ENCODE assay signal across 13 cellular contexts in genomic region chr10:49298666-49298989, GRCh38. TPM values are rescaled to one million over a fixed set of nuclear protein-coding genes. Genes with fewer than 3 reads are reported as not detected.
A peak's percentile ranks its signal among the peaks of the same experiment; 100 is the strongest.
DNase-seq lines count a peak whose midpoint lies in the region; ATAC-seq and TF ChIP-seq lines count a peak whose summit lies in the region.
"Had no signal": no experiment of that assay in that cellular context is flagged by ENCODE, and none has a peak within 500 bp of the region (broad histone marks: within the 10 kb centered on the region; RNA-seq: fewer than 3 reads in every experiment).

No MANE protein-coding gene starts in this region.

- H2BK5ac ChIP-seq in neuronal stem cell (ENCODE audit: low read length), result no peak overlapping the region

- H2AK5ac ChIP-seq in neuronal stem cell (ENCODE audit: low read depth, low read length), result no peak overlapping the region

- no peak overlapping the region for H2BK120ac ChIP-seq in neuronal stem cell (ENCODE audit: low read depth, low read length)

- no peak overlapping the region for H2BK15ac ChIP-seq in neuronal stem cell (ENCODE audit: low read length)

- H3K36me3 ChIP-seq in SJCRH30 (peaks cover 3% of the 10 kb centered on the region; the same call in 1 of the 2 replicates), cardiac muscle cell (no peaks in the 10 kb centered on the region), neuronal stem cell (replicated peaks in 1 of 2; ENCODE audit: control insufficient read depth in 2 of 2, insufficient read depth in 2 of 2, low read length in 2 of 2) (no peaks in the 10 kb centered on the region)
- H3K36me3 ChIP-seq: vagina had no signal

- peak; percentile 48 for DNase-seq in AG08395 (ENCODE audit: low spot score)
- DNase-seq in SJCRH30, result peak; percentile 50 to 67
- peak; percentile 32 to 81 for DNase-seq in cardiac muscle cell (ENCODE audit: low read depth in 1 of 2, low spot score in 1 of 2)
- DNase-seq in neuronal stem cell (ENCODE audit: low spot score), result no peak
- DNase-seq in dedifferentiated amniotic fluid mesenchymal stem cell (ENCODE audit: extremely low spot score), result no peak
- DNase-seq in NCI-H1417 treated with DMSO at 0.1 percent for 48 hours (lab: John Stamatoyannopoulos, UW), result no peak
- DNase-seq: ACHN; effector memory CD4-positive, alpha-beta T cell; nucleus accumbens had no signal

- no peak overlapping the region for H3K18ac ChIP-seq in neuronal stem cell (ENCODE audit: low read length)

- peak overlapping the region; percentile 75 for H3K4me3 ChIP-seq in SJCRH30
- peak overlapping the region; percentile 10 for H3K4me3 ChIP-seq in cardiac muscle cell
- H3K4me3 ChIP-seq in neuronal stem cell (ENCODE audit: low read length in 2 of 2), result no peak overlapping the region
- H3K4me3 ChIP-seq: vagina had no signal

- H3K79me1 ChIP-seq in neuronal stem cell (ENCODE audit: low read depth, low read length), result no peaks in the 10 kb centered on the region

- WGBS in neuronal stem cell (ENCODE audit: extremely low coverage in 2 of 2, insufficient read length in 2 of 2, insufficient replicate concordance in 1 of 2), 2 donors, result no CpG with 5 or more reads among the region's 11 CpGs

- ATAC-seq in GM19324 (IDR thresholded peaks at IDR 0.05; ENCODE audit: low FRiP score, unreplicated experiment), result no peak
- ATAC-seq in GM19397 (IDR thresholded peaks at IDR 0.05; ENCODE audit: unreplicated experiment), result no peak

- no peaks in the 10 kb centered on the region for H3K27me3 ChIP-seq in SJCRH30
- H3K27me3 ChIP-seq in cardiac muscle cell, result no peaks in the 10 kb centered on the region
- H3K27me3 ChIP-seq in neuronal stem cell (ENCODE audit: control insufficient read depth in 3 of 3, insufficient read depth in 3 of 3, low read depth in 1 of 3, low read length in 3 of 3), result peaks cover 0 to 5% (median 0%) of the 10 kb centered on the region in 3 experiments
- H3K27me3 ChIP-seq: vagina had no signal

- H3K4ac ChIP-seq in neuronal stem cell (ENCODE audit: low read length), result no peak overlapping the region

- no peak overlapping the region for H3K23ac ChIP-seq in neuronal stem cell (ENCODE audit: low read depth, low read length, poor library complexity)

- peak overlapping the region; percentile 92 for H3K27ac ChIP-seq in SJCRH30
- H3K27ac ChIP-seq in cardiac muscle cell, result peak overlapping the region; percentile 95
- no peak overlapping the region for H3K27ac ChIP-seq in neuronal stem cell (replicated peaks; ENCODE audit: low read length)
- H3K27ac ChIP-seq: vagina had no signal

- no peak overlapping the region for H4K8ac ChIP-seq in neuronal stem cell (ENCODE audit: low read depth, low read length)

- H3K9ac ChIP-seq in neuronal stem cell (ENCODE audit: low read depth, low read length, poor library complexity), result no peak overlapping the region

- no peak for TF ChIP-seq CTCF in cardiac muscle cell (IDR thresholded peaks at IDR 0.05; ENCODE audit: low read depth, low read length)

- no peak overlapping the region for H3K14ac ChIP-seq in neuronal stem cell (ENCODE audit: low read length)

- no peak overlapping the region for H3K4me2 ChIP-seq in neuronal stem cell (ENCODE audit: insufficient read depth, low read length, poor library complexity, severe bottlenecking)

- H4K91ac ChIP-seq in neuronal stem cell (ENCODE audit: low read depth, low read length, poor library complexity), result no peak overlapping the region

- H3K4me1 ChIP-seq in SJCRH30, result peaks cover 28% of the 10 kb centered on the region
- H3K4me1 ChIP-seq in cardiac muscle cell (ENCODE audit: low read depth), result peaks cover 50% of the 10 kb centered on the region
- peaks cover 0 to 27% of the 10 kb centered on the region in 2 donors for H3K4me1 ChIP-seq in neuronal stem cell (ENCODE audit: control insufficient read depth in 2 of 2, insufficient read depth in 1 of 2, low read depth in 1 of 2, low read length in 2 of 2)

- H3K9me3 ChIP-seq in SJCRH30 (replicated peaks) (no peaks in the 10 kb centered on the region), cardiac muscle cell (ENCODE audit: low read depth) (no peaks in the 10 kb centered on the region), neuronal stem cell (replicated peaks in 1 of 2; ENCODE audit: control insufficient read depth in 2 of 2, insufficient read depth in 1 of 2, low read depth in 1 of 2, low read length in 2 of 2) (no peaks in the 10 kb centered on the region)
- H3K9me3 ChIP-seq: vagina had no signal

- H2BK12ac ChIP-seq in neuronal stem cell (ENCODE audit: low read length), result peak overlapping the region; percentile 14

- no peak overlapping the region for H2AFZ ChIP-seq in neuronal stem cell (ENCODE audit: low read length)

RNA-seq across cellular contexts. Expression of gene C10orf71, which starts 0.3 kb away (rescaled TPM):
- total RNA-seq in SJCRH30 (2014; rRNA removed; shearing (Covaris generic)), result 4.5 and 6.6 TPM in 2 replicates
- 3.1 and 10.2 TPM in 2 replicates for total RNA-seq in cardiac muscle cell
- 4.0 and 9.8 TPM in 2 replicates for polyA plus RNA-seq in cardiac muscle cell
- polyA plus RNA-seq in neuronal stem cell (2013, experiment 1 of 2), result 0.01 TPM
- polyA plus RNA-seq in neuronal stem cell (2013, experiment 2 of 2), result 0.03 TPM
- total RNA-seq: lower leg skin, vagina had no signal

Comparison
In these comparisons a context has a peak if more than half of its experiments do, and no peak if none do; other contexts are left out.
1. DNase-seq: peak in AG08395 (single experiment), SJCRH30 (2 of 2) and cardiac muscle cell (2 of 2); none in neuronal stem cell (single experiment), dedifferentiated amniotic fluid mesenchymal stem cell (single experiment) and NCI-H1417 treated with DMSO at 0.1 percent for 48 hours (single experiment).
2. H3K4me3 ChIP-seq: peak in SJCRH30 (single experiment) and cardiac muscle cell (single experiment); none in neuronal stem cell (0 of 2).